8 cellular contexts compared by ENCODE assay signal in the genomic region with DNA sequence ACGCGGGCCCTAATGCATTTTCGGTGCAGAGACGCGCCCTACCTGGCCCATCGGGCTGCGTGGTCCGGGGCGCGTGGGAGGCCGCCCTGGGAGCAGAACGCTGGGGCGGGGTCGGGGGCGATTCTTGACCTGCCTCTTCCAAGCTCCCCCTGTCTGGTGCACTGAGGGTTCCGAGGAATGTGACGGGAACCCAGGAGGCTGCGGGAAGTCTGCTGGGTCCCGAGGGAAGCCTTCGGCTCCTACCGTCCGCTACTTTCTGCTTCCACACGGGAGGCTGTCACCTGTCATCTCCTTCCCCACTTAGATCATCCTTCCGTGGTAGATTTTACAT. TPM values are rescaled to one million over a fixed set of nuclear protein-coding genes. Genes with fewer than 3 reads are reported as not detected.
A peak's percentile ranks its signal among the peaks of the same experiment; 100 is the strongest.
DNase-seq lines count a peak whose midpoint lies in the region; ATAC-seq and TF ChIP-seq lines count a peak whose summit lies in the region.

No MANE protein-coding gene starts in this region.

- peak overlapping the region; percentile 94 for H3K4me2 ChIP-seq in DND-41 (ENCODE audit: insufficient read depth, low read length)

- H3K36me3 ChIP-seq in DND-41 (ENCODE audit: insufficient read depth, low read length) (no peaks in the 10 kb centered on the region; the same call in 1 of the 2 replicates), thymus (ENCODE audit: control insufficient read depth, insufficient read depth) (no peaks in the 10 kb centered on the region)

- peak overlapping the region; percentile 66 for H3K9ac ChIP-seq in DND-41 (ENCODE audit: low read depth, low read length)

- WGBS in thymus, result 3% methylated on average over 24 of the region's 24 CpGs

- H4K20me1 ChIP-seq in DND-41 (ENCODE audit: insufficient read depth, low read length), result no peaks in the 10 kb centered on the region

- H3K4me1 ChIP-seq in DND-41 (ENCODE audit: insufficient read depth, low read length) (peaks cover 20% of the 10 kb centered on the region), thymus (ENCODE audit: control insufficient read depth, insufficient read depth, low read length) (peaks cover 4% of the 10 kb centered on the region)

- no peak for ATAC-seq in DND-41 (ENCODE audit: insufficient read depth, low read depth)
- ATAC-seq in HG03108 (IDR thresholded peaks at IDR 0.05; ENCODE audit: unreplicated experiment), result peak; percentile 0

- TF ChIP-seq CTCF in DND-41 (IDR thresholded peaks at IDR 0.05; ENCODE audit: borderline replicate concordance, extremely low read depth, low read length, poor library complexity, severe bottlenecking), result no peak

- H3K4me3 ChIP-seq in DND-41 (ENCODE audit: low read depth in 1 of 2, low read length in 2 of 2) (peak overlapping the region; percentile 49 to 95), thymus (ENCODE audit: low read length) (peak overlapping the region; percentile 61)

- H3K27ac ChIP-seq in DND-41 (ENCODE audit: low read length) (peak overlapping the region; percentile 41), layer of hippocampus (ENCODE audit: low read depth, low read length) (peak overlapping the region; percentile 57), thymus (ENCODE audit: low read depth) (peak overlapping the region; percentile 31)

- H3K79me2 ChIP-seq in DND-41 (ENCODE audit: insufficient read depth, low read length), result no peaks in the 10 kb centered on the region

- peak overlapping the region; percentile 82 for H2AFZ ChIP-seq in DND-41 (ENCODE audit: low read depth, low read length)

- DNase-seq in DND-41 (no peak), amniotic epithelial cell (ENCODE audit: low read depth) (peak; percentile 7), NCI-H1092 treated with DMSO at 0.1 percent for 48 hours (lab: John Stamatoyannopoulos, UW) (no peak), SKM-1 (lab: John Stamatoyannopoulos, UW; ENCODE audit: unreplicated experiment) (no peak), HUDEP-2 (lab: John Stamatoyannopoulos, UW; ENCODE audit: unreplicated experiment in 76 of 76) (no peak)

- H3K27me3 ChIP-seq in DND-41 (ENCODE audit: insufficient read depth, low read length, poor library complexity) (no peaks in the 10 kb centered on the region), layer of hippocampus (ENCODE audit: control insufficient read depth, insufficient read depth, low read length) (no peaks in the 10 kb centered on the region), thymus (ENCODE audit: control insufficient read depth, insufficient read depth) (peaks cover 16% of the 10 kb centered on the region)

- H3K9me3 ChIP-seq in DND-41 (ENCODE audit: insufficient read depth, low read length, severe bottlenecking), result no peaks in the 10 kb centered on the region
- peaks cover 1% of the 10 kb centered on the region for H3K9me3 ChIP-seq in thymus (ENCODE audit: control insufficient read depth)

RNA-seq across cellular contexts. Expression of gene SPRYD7, which starts 0.8 kb away (rescaled TPM):
- polyA plus RNA-seq in thymus, result 15.1 TPM

RNA-seq across cellular contexts. Expression of gene TRIM13, which starts 59.9 kb away (rescaled TPM):
- 40.2 TPM for polyA plus RNA-seq in thymus
